In genomic region chr13:30465541-30466357, GRCh38 we compare ENCODE assay signal across 8 cellular contexts.
DNase-seq lines count a peak whose midpoint lies in the region; ATAC-seq and TF ChIP-seq lines count a peak whose summit lies in the region.

Gene HMGB1, minus strand, starts transcription at chr13:30465936. Its CDS starts 2,256 bp downstream, at chr13:30463680.

- H3K9ac ChIP-seq in ES-I3 (ENCODE audit: low read depth, low read length), result peak within 1 kb of the TSS; percentile 95
- peak within 1 kb of the TSS; percentile 88 for H3K9ac ChIP-seq in MM.1S (ENCODE audit: low read length)

- peaks cover 4% of the 10 kb centered on the region for H3K27me3 Mint-ChIP-seq in nephron progenitor cell (ENCODE audit: low read depth, poor library complexity)
- peaks cover 9% of the 10 kb centered on the region for H3K27me3 Mint-ChIP-seq in stimulated activated naive CD8-positive, alpha-beta T cell treated with anti-CD3 and anti-CD28 coated beads, Interleukin-15, amount 100 ng/mL, for 72 hours

- H3K9me2 ChIP-seq in MM.1S (replicated peaks; ENCODE audit: insufficient read depth, low read length), result no peaks in the 10 kb centered on the region

- no peaks in the 10 kb centered on the region for H3K9me3 Mint-ChIP-seq in nephron progenitor cell
- no peaks in the 10 kb centered on the region for H3K9me3 Mint-ChIP-seq in stimulated activated naive CD8-positive, alpha-beta T cell treated with anti-CD3 and anti-CD28 coated beads, Interleukin-15, amount 100 ng/mL, for 72 hours

- H3K36me3 Mint-ChIP-seq in nephron progenitor cell (ENCODE audit: low read depth), result peaks cover 20% of the 10 kb centered on the region

- peaks cover 18% of the 10 kb centered on the region for H3K36me3 ChIP-seq in ES-I3 (ENCODE audit: insufficient read depth, low read length)
- peaks cover 37% of the 10 kb centered on the region for H3K36me3 ChIP-seq in HAP-1 (replicated peaks)
- H3K36me3 ChIP-seq in MM.1S (replicated peaks; ENCODE audit: insufficient read depth, low read length), result peaks cover 3% of the 10 kb centered on the region; the same call in 1 of the 2 replicates

- H3K4me2 ChIP-seq in MM.1S (ENCODE audit: low read depth, low read length), result peak within 1 kb of the TSS; percentile 71

- H3K27ac ChIP-seq in MM.1S (ENCODE audit: low read length), result peak within 1 kb of the TSS; percentile 92

- no peaks in the 10 kb centered on the region for H4K20me1 ChIP-seq in MM.1S (ENCODE audit: insufficient read depth, low read length)

- peak; percentile 92 for ATAC-seq in stimulated activated naive CD8-positive, alpha-beta T cell treated with anti-CD3 and anti-CD28 coated beads, Interleukin-15, amount 100 ng/mL, for 72 hours

- DNase-seq in HAP-1 (ENCODE audit: low spot score in 2 of 2) (peak; percentile 98 to 99), MM.1S (peak; percentile 94), SIG-M5 (lab: John Stamatoyannopoulos, UW) (peak; percentile 94), activated gamma-delta T cell (lab: John Stamatoyannopoulos, UW) (peak; percentile 78), fibroblast of the conjunctiva (ENCODE audit: low read depth) (peak; percentile 98), nephron progenitor cell (peak; percentile 96)
- peak; percentile 95 to 98 for DNase-seq in stimulated activated naive CD8-positive, alpha-beta T cell treated with anti-CD3 and anti-CD28 coated beads, Interleukin-15, amount 100 ng/mL, for 72 hours

- H3K27ac Mint-ChIP-seq in nephron progenitor cell, result peak within 1 kb of the TSS; percentile 100
- H3K27ac Mint-ChIP-seq in stimulated activated naive CD8-positive, alpha-beta T cell treated with anti-CD3 and anti-CD28 coated beads, Interleukin-15, amount 100 ng/mL, for 72 hours, result peak within 1 kb of the TSS; percentile 100

- in situ Hi-C loops in HAP-1 (cut with MboI; ENCODE audit: low sequenced_read_pairs), result loop anchor here (5.0 kb wide), 1 partner anchor 152 kb away; the partner anchor contains the start of gene USPL1

- peaks cover 24% of the 10 kb centered on the region for H3K79me2 ChIP-seq in MM.1S (ENCODE audit: low read length)

- H3K27me3 ChIP-seq in HAP-1 (ENCODE audit: low read depth) (no peaks in the 10 kb centered on the region), MM.1S (replicated peaks; ENCODE audit: insufficient read depth, low read length) (no peaks in the 10 kb centered on the region)

- H2AFZ ChIP-seq in MM.1S (ENCODE audit: low read length), result no peak within 1 kb of the TSS

- H3F3A ChIP-seq in MM.1S (ENCODE audit: insufficient read depth, low read length), result peaks cover 21% of the 10 kb centered on the region

- H3K4me3 ChIP-seq in HAP-1 (peak within 1 kb of the TSS; percentile 65), MM.1S (ENCODE audit: low read length) (peak within 1 kb of the TSS; percentile 55)

- H3K4me3 Mint-ChIP-seq in nephron progenitor cell, result peak within 1 kb of the TSS; percentile 95
- H3K4me3 Mint-ChIP-seq in stimulated activated naive CD8-positive, alpha-beta T cell treated with anti-CD3 and anti-CD28 coated beads, Interleukin-15, amount 100 ng/mL, for 72 hours, result peak within 1 kb of the TSS; percentile 93 to 97

- peaks cover 32% of the 10 kb centered on the region for H3K4me1 Mint-ChIP-seq in nephron progenitor cell
- peaks cover 40% of the 10 kb centered on the region for H3K4me1 Mint-ChIP-seq in stimulated activated naive CD8-positive, alpha-beta T cell treated with anti-CD3 and anti-CD28 coated beads, Interleukin-15, amount 100 ng/mL, for 72 hours

- no peaks in the 10 kb centered on the region for H3K9me3 ChIP-seq in ES-I3 (ENCODE audit: control insufficient read depth, insufficient read depth, low read length)
- no peaks in the 10 kb centered on the region for H3K9me3 ChIP-seq in HAP-1
- no peaks in the 10 kb centered on the region for H3K9me3 ChIP-seq in MM.1S (replicated peaks; ENCODE audit: insufficient read depth, low read length)

- H3K4me1 ChIP-seq in ES-I3 (ENCODE audit: insufficient read depth, low read length) (peaks cover 12% of the 10 kb centered on the region; the same call in 1 of the 2 replicates), HAP-1 (peaks cover 22% of the 10 kb centered on the region), MM.1S (ENCODE audit: low read length) (peaks cover 7% of the 10 kb centered on the region; the same call in 1 of the 2 replicates)

- TF ChIP-seq CTCF in MM.1S (IDR thresholded peaks at IDR 0.05; ENCODE audit: low read length) (no peak), nephron progenitor cell (IDR thresholded peaks at IDR 0.05) (no peak)

Comparison
In these comparisons a context has a peak if more than half of its experiments do, and no peak if none do; other contexts are left out.
1. Peak in every context shown above with its lines: DNase-seq, ATAC-seq, H3K4me3 ChIP-seq and H3K27ac ChIP-seq.